Comparison of ENCODE assay signal across 1 cellular context in the genomic region with DNA sequence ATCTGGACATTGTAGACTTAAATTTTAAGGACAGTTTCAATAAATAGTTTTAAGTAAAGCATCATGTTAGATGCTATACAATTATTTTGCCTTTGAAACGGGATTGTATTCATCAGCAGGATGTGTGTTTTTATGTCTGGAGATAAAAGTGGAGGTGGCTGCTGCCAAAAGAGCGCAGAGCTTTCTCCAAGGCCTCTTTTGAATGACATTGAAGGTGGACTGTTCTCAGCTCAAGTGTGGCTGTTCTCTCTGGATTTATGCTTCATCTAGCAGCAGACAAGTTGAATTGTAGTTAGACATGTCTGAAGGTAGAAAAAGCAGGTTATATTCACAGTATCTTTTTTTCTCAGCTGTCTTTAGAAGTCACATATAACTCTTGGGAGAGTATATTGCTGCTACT.
TF ChIP-seq lines count a peak whose summit lies in the region.

No MANE protein-coding gene starts in this region.

TF ChIP-seq in WTC11, 78 proteins besides CTCF, POLR2A, EP300 and RAD21 (continued from another document):
- TF ChIP-seq AFF4 (CRISPR knock-in tag; IDR thresholded peaks at IDR 0.05; ENCODE audit: borderline replicate concordance) (no peak), RORB (CRISPR knock-in tag; IDR thresholded peaks at IDR 0.05) (no peak), HMGA2 (CRISPR knock-in tag; IDR thresholded peaks at IDR 0.05) (no peak), FOXJ3 (CRISPR knock-in tag; IDR thresholded peaks at IDR 0.05; ENCODE audit: borderline replicate concordance) (no peak), KAT7 (CRISPR knock-in tag; IDR thresholded peaks at IDR 0.05; ENCODE audit: borderline replicate concordance) (no peak), GABPB1 (CRISPR knock-in tag; IDR thresholded peaks at IDR 0.05) (no peak), ZNF121 (CRISPR knock-in tag; IDR thresholded peaks at IDR 0.05) (no peak), NFYB (CRISPR knock-in tag; conservative IDR thresholded peaks at IDR 0.05; ENCODE audit: low read depth) (no peak), PRDM15 (CRISPR knock-in tag; IDR thresholded peaks at IDR 0.05) (no peak), TP53 (CRISPR knock-in tag; IDR thresholded peaks at IDR 0.05) (no peak), ZNF425 (CRISPR knock-in tag; conservative IDR thresholded peaks at IDR 0.05) (no peak), TEAD1 (CRISPR knock-in tag; IDR thresholded peaks at IDR 0.05) (no peak), ZMAT4 (CRISPR knock-in tag; IDR thresholded peaks at IDR 0.05) (no peak), STAT6 (CRISPR knock-in tag; conservative IDR thresholded peaks at IDR 0.05; ENCODE audit: low read depth) (no peak)
- TF ChIP-seq, protein P1, sequence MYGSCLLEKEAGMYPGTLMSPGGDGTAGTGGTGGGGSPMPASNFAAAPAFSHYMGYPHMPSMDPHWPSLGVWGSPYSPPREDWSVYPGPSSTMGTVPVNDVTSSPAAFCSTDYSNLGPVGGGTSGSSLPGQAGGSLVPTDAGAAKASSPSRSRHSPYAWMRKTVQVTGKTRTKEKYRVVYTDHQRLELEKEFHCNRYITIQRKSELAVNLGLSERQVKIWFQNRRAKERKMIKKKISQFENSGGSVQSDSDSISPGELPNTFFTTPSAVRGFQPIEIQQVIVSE (CRISPR knock-in tag; IDR thresholded peaks at IDR 0.05; ENCODE audit: borderline replicate concordance), result no peak
- TF ChIP-seq, protein P2, sequence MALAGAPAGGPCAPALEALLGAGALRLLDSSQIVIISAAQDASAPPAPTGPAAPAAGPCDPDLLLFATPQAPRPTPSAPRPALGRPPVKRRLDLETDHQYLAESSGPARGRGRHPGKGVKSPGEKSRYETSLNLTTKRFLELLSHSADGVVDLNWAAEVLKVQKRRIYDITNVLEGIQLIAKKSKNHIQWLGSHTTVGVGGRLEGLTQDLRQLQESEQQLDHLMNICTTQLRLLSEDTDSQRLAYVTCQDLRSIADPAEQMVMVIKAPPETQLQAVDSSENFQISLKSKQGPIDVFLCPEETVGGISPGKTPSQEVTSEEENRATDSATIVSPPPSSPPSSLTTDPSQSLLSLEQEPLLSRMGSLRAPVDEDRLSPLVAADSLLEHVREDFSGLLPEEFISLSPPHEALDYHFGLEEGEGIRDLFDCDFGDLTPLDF (CRISPR knock-in tag; IDR thresholded peaks at IDR 0.05), result no peak
- TF ChIP-seq, protein P3, sequence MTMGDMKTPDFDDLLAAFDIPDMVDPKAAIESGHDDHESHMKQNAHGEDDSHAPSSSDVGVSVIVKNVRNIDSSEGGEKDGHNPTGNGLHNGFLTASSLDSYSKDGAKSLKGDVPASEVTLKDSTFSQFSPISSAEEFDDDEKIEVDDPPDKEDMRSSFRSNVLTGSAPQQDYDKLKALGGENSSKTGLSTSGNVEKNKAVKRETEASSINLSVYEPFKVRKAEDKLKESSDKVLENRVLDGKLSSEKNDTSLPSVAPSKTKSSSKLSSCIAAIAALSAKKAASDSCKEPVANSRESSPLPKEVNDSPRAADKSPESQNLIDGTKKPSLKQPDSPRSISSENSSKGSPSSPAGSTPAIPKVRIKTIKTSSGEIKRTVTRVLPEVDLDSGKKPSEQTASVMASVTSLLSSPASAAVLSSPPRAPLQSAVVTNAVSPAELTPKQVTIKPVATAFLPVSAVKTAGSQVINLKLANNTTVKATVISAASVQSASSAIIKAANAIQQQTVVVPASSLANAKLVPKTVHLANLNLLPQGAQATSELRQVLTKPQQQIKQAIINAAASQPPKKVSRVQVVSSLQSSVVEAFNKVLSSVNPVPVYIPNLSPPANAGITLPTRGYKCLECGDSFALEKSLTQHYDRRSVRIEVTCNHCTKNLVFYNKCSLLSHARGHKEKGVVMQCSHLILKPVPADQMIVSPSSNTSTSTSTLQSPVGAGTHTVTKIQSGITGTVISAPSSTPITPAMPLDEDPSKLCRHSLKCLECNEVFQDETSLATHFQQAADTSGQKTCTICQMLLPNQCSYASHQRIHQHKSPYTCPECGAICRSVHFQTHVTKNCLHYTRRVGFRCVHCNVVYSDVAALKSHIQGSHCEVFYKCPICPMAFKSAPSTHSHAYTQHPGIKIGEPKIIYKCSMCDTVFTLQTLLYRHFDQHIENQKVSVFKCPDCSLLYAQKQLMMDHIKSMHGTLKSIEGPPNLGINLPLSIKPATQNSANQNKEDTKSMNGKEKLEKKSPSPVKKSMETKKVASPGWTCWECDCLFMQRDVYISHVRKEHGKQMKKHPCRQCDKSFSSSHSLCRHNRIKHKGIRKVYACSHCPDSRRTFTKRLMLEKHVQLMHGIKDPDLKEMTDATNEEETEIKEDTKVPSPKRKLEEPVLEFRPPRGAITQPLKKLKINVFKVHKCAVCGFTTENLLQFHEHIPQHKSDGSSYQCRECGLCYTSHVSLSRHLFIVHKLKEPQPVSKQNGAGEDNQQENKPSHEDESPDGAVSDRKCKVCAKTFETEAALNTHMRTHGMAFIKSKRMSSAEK (CRISPR knock-in tag; IDR thresholded peaks at IDR 0.05; ENCODE audit: borderline replicate concordance), result no peak
